Comparison of ENCODE assay signal across 8 cellular contexts in the genomic region with DNA sequence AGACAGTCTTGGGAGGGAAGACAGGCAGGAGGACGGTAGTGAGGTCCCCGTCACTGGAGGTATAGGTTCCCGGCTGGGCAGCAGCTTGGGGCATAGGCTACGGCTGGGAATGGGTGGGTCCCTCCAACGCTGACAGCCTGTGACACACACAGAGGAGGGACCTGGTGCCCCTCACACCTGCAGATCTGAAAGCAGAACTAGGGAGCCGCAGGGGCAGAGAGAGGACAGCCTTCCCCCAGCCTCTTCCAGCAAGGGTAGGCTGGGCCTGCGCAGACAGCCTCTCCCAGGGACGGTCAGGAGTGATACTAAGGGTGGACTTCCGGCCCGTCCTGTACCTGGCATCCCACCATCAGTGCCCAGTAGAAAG. TPM values are rescaled to one million over a fixed set of nuclear protein-coding genes. Genes with fewer than 3 reads are reported as not detected.
DNase-seq lines count a peak whose midpoint lies in the region; ATAC-seq and TF ChIP-seq lines count a peak whose summit lies in the region.

No MANE protein-coding gene starts in this region.

- no peaks in the 10 kb centered on the region for H3K36me3 ChIP-seq in mucosa of descending colon (ENCODE audit: low read depth)

- DNase-seq in GM13976 (ENCODE audit: low spot score), result peak; percentile 78
- DNase-seq in NOMO-1 treated with DMSO at 0.1 percent for 48 hours (lab: John Stamatoyannopoulos, UW; ENCODE audit: unreplicated experiment), result peak; percentile 71
- peak; percentile 43 to 79 (median 55) for DNase-seq in mucosa of descending colon
- no peak for DNase-seq in globus pallidus (ENCODE audit: low spot score)
- no peak for DNase-seq in anterior cingulate cortex (lab: John Stamatoyannopoulos, UW)
- DNase-seq in 8988T, result no peak

- no peak for TF ChIP-seq CTCF in GM13976 (IDR thresholded peaks at IDR 0.05; ENCODE audit: borderline replicate concordance, control extremely low read depth, extremely low read depth, insufficient read depth, missing control alignments)
- no peak for TF ChIP-seq CTCF in mucosa of descending colon (IDR thresholded peaks at IDR 0.05)

- H3K4me1 ChIP-seq in mucosa of descending colon (ENCODE audit: low read depth), result peaks cover 28% of the 10 kb centered on the region

- no peak overlapping the region for H3K4me3 ChIP-seq in mucosa of descending colon

- H3K9me3 ChIP-seq in mucosa of descending colon, result no peaks in the 10 kb centered on the region

- ATAC-seq in GM21786 (IDR thresholded peaks at IDR 0.05; ENCODE audit: unreplicated experiment), result peak; percentile 48
- peak; percentile 37 for ATAC-seq in mucosa of descending colon
- ATAC-seq in HG03196 (IDR thresholded peaks at IDR 0.05; ENCODE audit: unreplicated experiment), result no peak

- intact Hi-C loops in mucosa of descending colon (cut with DNase I, micrococcal nuclease), result loop anchor here (5.0 to 10.0 kb wide), 2 partner anchors 50 to 93 kb away; no protein-coding TSS in a partner anchor

- in situ Hi-C loops in GM13976 (cut with MboI; ENCODE audit: low sequenced_read_pairs, unreplicated experiment), result no loop called here

RNA-seq across cellular contexts. Expression of a gene that starts 2.0 kb away (rescaled TPM):
- 1 to 10 TPM; 2.5 to 4.9 (median 3.5) TPM for total RNA-seq in mucosa of descending colon

RNA-seq across cellular contexts. Expression of a gene that starts 21.4 kb away (rescaled TPM):
- 10 to 100 TPM in 1 of 3 donors, 1 to 10 TPM in 2; 4.8 to 11.6 (median 6.2) TPM for total RNA-seq in mucosa of descending colon

RNA-seq across cellular contexts. Expression of a gene that starts 49.9 kb away (rescaled TPM):
- total RNA-seq in mucosa of descending colon, result 100 to 1,000 TPM in 2 of 3 donors, 10 to 100 TPM in 1; 72.8 to 253 (median 247) TPM

Comparison
In these comparisons a context has a peak if more than half of its experiments do, and no peak if none do; other contexts are left out.
1. DNase-seq: peak in GM13976 (single experiment), NOMO-1 treated with DMSO at 0.1 percent for 48 hours (single experiment) and mucosa of descending colon (3 of 3); none in globus pallidus (single experiment), anterior cingulate cortex (0 of 58) and 8988T (single experiment).